In the genomic region with DNA sequence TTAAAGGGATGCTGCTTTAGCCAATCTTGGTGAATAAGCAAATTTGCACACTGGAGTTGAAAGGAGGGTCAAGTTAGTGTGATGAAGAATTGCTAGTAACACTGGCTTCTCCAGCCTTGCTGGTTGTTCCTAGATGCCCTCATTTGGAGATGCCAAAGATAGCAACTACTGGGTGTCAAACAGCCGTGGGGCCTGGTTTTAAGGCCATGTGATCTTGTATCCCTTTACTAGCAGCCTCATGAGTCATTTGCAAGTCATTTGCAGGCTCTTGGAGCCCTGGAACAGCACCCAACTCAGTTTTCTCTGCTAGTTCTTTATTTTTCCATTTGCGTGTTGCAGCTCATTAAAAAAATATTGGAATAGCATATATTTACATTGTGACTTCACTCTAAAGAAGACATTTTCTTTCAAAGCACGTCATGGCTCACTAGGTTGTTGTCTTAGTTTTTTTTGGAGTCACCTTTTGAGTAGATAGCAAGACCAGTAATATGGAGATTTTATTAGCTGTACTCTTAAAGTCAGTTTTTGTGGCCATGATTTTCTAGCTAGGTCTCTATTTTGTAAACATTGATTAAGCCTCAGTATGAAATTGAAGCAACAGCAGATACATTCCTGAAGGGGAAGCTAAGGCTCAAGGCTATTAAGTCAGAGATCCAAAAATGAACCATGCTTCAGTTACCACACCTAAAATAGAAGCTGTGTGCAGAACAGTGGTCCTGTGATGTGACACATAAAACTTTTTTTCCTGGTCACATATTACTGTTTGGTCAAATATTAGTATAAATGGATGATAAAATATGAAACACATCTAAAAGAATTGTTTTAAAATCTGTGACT, we compare ENCODE assay signal across 8 cellular contexts. TPM values are rescaled to one million over a fixed set of nuclear protein-coding genes. Genes with fewer than 3 reads are reported as not detected.
DNase-seq lines count a peak whose midpoint lies in the region; ATAC-seq, FAIRE-seq and TF ChIP-seq lines count a peak whose summit lies in the region.
"Had no signal": no experiment of that assay in that cellular context is flagged by ENCODE, and none has a peak within 500 bp of the region (broad histone marks: within the 10 kb centered on the region; RNA-seq: fewer than 3 reads in every experiment).

No MANE protein-coding gene starts in this region.

- in situ Hi-C loops in K562 (cut with MboI), result no loop called here

- H3K27ac ChIP-seq in K562 (ENCODE audit: extremely low read depth, low read depth, low read length), result no peak overlapping the region
- peak overlapping the region; percentile 6 for H3K27ac ChIP-seq in keratinocyte (ENCODE audit: control insufficient read depth, insufficient read depth, low read length)
- H3K27ac ChIP-seq in urinary bladder (ENCODE audit: low read depth), result peak overlapping the region; percentile 34
- H3K27ac ChIP-seq in Karpas-422 (ENCODE audit: low read length), result no peak overlapping the region
- H3K27ac ChIP-seq: colonic mucosa had no signal

- no peaks in the 10 kb centered on the region for H3K79me2 ChIP-seq in K562 (ENCODE audit: control insufficient read depth, insufficient read depth, low read length)
- H3K79me2 ChIP-seq in keratinocyte (ENCODE audit: control insufficient read depth, insufficient read depth, low read length), result no peaks in the 10 kb centered on the region
- no peaks in the 10 kb centered on the region for H3K79me2 ChIP-seq in Karpas-422 (ENCODE audit: low read length)

- H3K27me3 Mint-ChIP-seq in activated CD4-positive, alpha-beta T cell treated with anti-CD3 and anti-CD28 coated beads for 36 hours, result no peaks in the 10 kb centered on the region

- DNase-seq in K562 (ENCODE audit: extremely low read depth in 1 of 4, low spot score in 3 of 4) (peak in 2 of 4 experiments; percentile 50 to 67), keratinocyte (ENCODE audit: low read depth, low spot score) (peak; percentile 70), Karpas-422 (no peak)
- no peak for DNase-seq in activated CD4-positive, alpha-beta T cell treated with anti-CD3 and anti-CD28 coated beads for 36 hours
- DNase-seq: colonic mucosa had no signal

- H3K36me3 Mint-ChIP-seq in activated CD4-positive, alpha-beta T cell treated with anti-CD3 and anti-CD28 coated beads for 36 hours (ENCODE audit: low read depth), result peaks cover 8% of the 10 kb centered on the region

- no peak overlapping the region for H3K4me3 Mint-ChIP-seq in activated CD4-positive, alpha-beta T cell treated with anti-CD3 and anti-CD28 coated beads for 36 hours

- TF ChIP-seq CTCF in K562 (IDR thresholded peaks at IDR 0.05 in 2 of 3, conservative IDR thresholded peaks at IDR 0.05 in 1 of 3; ENCODE audit: insufficient read depth in 2 of 3, low read depth in 1 of 3, low read length in 3 of 3) (no peak), keratinocyte (optimal IDR thresholded peaks at IDR 0.05 in 1 of 3, IDR thresholded peaks at IDR 0.05 in 1 of 3, conservative IDR thresholded peaks at IDR 0.05 in 1 of 3; ENCODE audit: extremely low read depth in 1 of 3, insufficient read depth in 2 of 3, low read length in 3 of 3) (no peak)

- TF ChIP-seq RAD21 in Ishikawa (IDR thresholded peaks at IDR 0.05; ENCODE audit: low read depth), result no peak
- TF ChIP-seq RAD21 in K562 (CRISPR knock-in tag; conservative IDR thresholded peaks at IDR 0.05 in 1 of 2, IDR thresholded peaks at IDR 0.05 in 1 of 2), result no peak

- no peak overlapping the region for H3K27ac Mint-ChIP-seq in activated CD4-positive, alpha-beta T cell treated with anti-CD3 and anti-CD28 coated beads for 36 hours

- no peak overlapping the region for H3K4me2 ChIP-seq in K562 (ENCODE audit: insufficient read depth, low read length)
- no peak overlapping the region for H3K4me2 ChIP-seq in keratinocyte (ENCODE audit: control insufficient read depth, extremely low read depth, insufficient read depth, low read depth, low read length)
- H3K4me2 ChIP-seq in Karpas-422 (ENCODE audit: low read depth, low read length, poor library complexity, severe bottlenecking), result no peak overlapping the region

- 22% methylated on average over 3 of the region's 3 CpGs for WGBS in K562 (ENCODE audit: insufficient coverage, low coverage, missing lambda C conversion rate)
- WGBS in urinary bladder, result 31% methylated on average over 3 of the region's 3 CpGs

- H3K9ac ChIP-seq in K562 (ENCODE audit: insufficient read depth in 1 of 2, low read depth in 2 of 2, low read length in 2 of 2) (no peak overlapping the region), keratinocyte (ENCODE audit: control insufficient read depth, extremely low read depth, insufficient read depth, low read length) (no peak overlapping the region), Karpas-422 (ENCODE audit: low read length) (no peak overlapping the region)

- CTCF ChIA-PET in K562 (lab: Yijun Ruan, JAX; ENCODE audit: low intra/inter-chr PET ratio), result interaction anchor here (0.6 to 1.2 kb wide), 2 partner anchors 50 to 416 kb away, joined by 3 read pairs; no protein-coding TSS in a partner anchor
- CTCF ChIA-PET in activated CD4-positive, alpha-beta T cell treated with anti-CD3 and anti-CD28 coated beads for 36 hours (lab: Charles Lee), result interaction anchor here (0.6 to 0.7 kb wide), 2 partner anchors 78 to 232 kb away, joined by 3 read pairs; no protein-coding TSS in a partner anchor

- dilution Hi-C loops in keratinocyte (cut with MboI; ENCODE audit: extremely low pct_ligation_motif_present, low sequenced_read_pairs), result no loop called here

- TF ChIP-seq EP300 in Ishikawa (IDR thresholded peaks at IDR 0.05; ENCODE audit: borderline replicate concordance) (no peak), K562 (IDR thresholded peaks at IDR 0.05; ENCODE audit: low read length) (no peak)

- intact Hi-C loops in K562 (cut with micrococcal nuclease), result loop anchor here (2.0 kb wide), 1 partner anchor 417 kb away; no protein-coding TSS in a partner anchor
- intact Hi-C loops in activated CD4-positive, alpha-beta T cell treated with anti-CD3 and anti-CD28 coated beads for 36 hours (cut with DNase I, micrococcal nuclease), result no loop called here

- peaks cover 4 to 24% of the 10 kb centered on the region in 2 experiments; a peak in 3 of 5 replicates for H3K4me1 ChIP-seq in K562 (replicated peaks in 1 of 2; ENCODE audit: control insufficient read depth in 2 of 2, insufficient read depth in 2 of 2, low read length in 2 of 2)
- peaks cover 12% of the 10 kb centered on the region for H3K4me1 ChIP-seq in keratinocyte (ENCODE audit: control insufficient read depth, extremely low read depth, insufficient read depth, low read length)
- peaks cover 2% of the 10 kb centered on the region for H3K4me1 ChIP-seq in urinary bladder (ENCODE audit: insufficient read depth)
- peaks cover 4% of the 10 kb centered on the region; the same call in 1 of the 2 replicates for H3K4me1 ChIP-seq in Karpas-422 (ENCODE audit: low read length)
- H3K4me1 ChIP-seq: colonic mucosa had no signal

- ATAC-seq in K562, result peak; percentile 49
- no peak for ATAC-seq in GM19467 (IDR thresholded peaks at IDR 0.05; ENCODE audit: unreplicated experiment)
- no peak for ATAC-seq in activated CD4-positive, alpha-beta T cell treated with anti-CD3 and anti-CD28 coated beads for 36 hours

- FAIRE-seq in K562 (lab: Jason Lieb, UNC), result peak; percentile 23
- FAIRE-seq in keratinocyte (lab: Jason Lieb, UNC), result peak; percentile 95

- H3K9me3 ChIP-seq in K562 (replicated peaks; ENCODE audit: control insufficient read depth, insufficient read depth, low read depth, low read length) (no peaks in the 10 kb centered on the region), keratinocyte (ENCODE audit: control insufficient read depth, low read depth, low read length) (no peaks in the 10 kb centered on the region), Karpas-422 (ENCODE audit: low read length) (no peaks in the 10 kb centered on the region)
- H3K9me3 ChIP-seq: colonic mucosa had no signal

- no peak overlapping the region for H2AFZ ChIP-seq in K562 (ENCODE audit: low read depth, low read length)
- H2AFZ ChIP-seq in keratinocyte (ENCODE audit: control insufficient read depth, low read length), result no peak overlapping the region
- H2AFZ ChIP-seq in Karpas-422 (ENCODE audit: low read length), result no peak overlapping the region

- no peak overlapping the region for H3K4me3 ChIP-seq in K562
- no peak overlapping the region for H3K4me3 ChIP-seq in keratinocyte (ENCODE audit: control insufficient read depth in 2 of 3, extremely low read depth in 1 of 3, insufficient read depth in 2 of 3, low read depth in 1 of 3, low read length in 3 of 3)
- no peak overlapping the region for H3K4me3 ChIP-seq in urinary bladder (ENCODE audit: low read depth, low read length)
- H3K4me3 ChIP-seq in Karpas-422 (ENCODE audit: low read length), result no peak overlapping the region
- H3K4me3 ChIP-seq: colonic mucosa had no signal

- peaks cover 8% of the 10 kb centered on the region for H3K4me1 Mint-ChIP-seq in activated CD4-positive, alpha-beta T cell treated with anti-CD3 and anti-CD28 coated beads for 36 hours

- H3K9me3 Mint-ChIP-seq in activated CD4-positive, alpha-beta T cell treated with anti-CD3 and anti-CD28 coated beads for 36 hours (ENCODE audit: low read depth), result no peaks in the 10 kb centered on the region

- POLR2A ChIA-PET in K562 (lab: Yijun Ruan, JAX), result interaction anchor here (1.0 to 2.1 kb wide), 3 partner anchors 9 to 31 kb away, joined by 3 to 14 read pairs (median 4); partner anchors contain the start of gene IFRD1
- POLR2A ChIA-PET in activated CD4-positive, alpha-beta T cell treated with anti-CD3 and anti-CD28 coated beads for 36 hours (lab: Charles Lee), result no interaction called here

- H3K27me3 ChIP-seq in K562 (ENCODE audit: control insufficient read depth in 2 of 2, insufficient read depth in 2 of 2, low read length in 2 of 2) (no peaks in the 10 kb centered on the region), keratinocyte (ENCODE audit: control insufficient read depth, extremely low read depth, insufficient read depth, low read length) (no peaks in the 10 kb centered on the region), Karpas-422 (ENCODE audit: low read length) (no peaks in the 10 kb centered on the region)
- H3K27me3 ChIP-seq: colonic mucosa had no signal

- no peak for TF ChIP-seq POLR2A in K562 (conservative IDR thresholded peaks at IDR 0.05)

- no peaks in the 10 kb centered on the region for H3K9me2 ChIP-seq in Karpas-422 (replicated peaks; ENCODE audit: insufficient read depth, low read length)

- H3K36me3 ChIP-seq in K562 (ENCODE audit: control insufficient read depth, insufficient read depth, low read length) (no peaks in the 10 kb centered on the region), keratinocyte (ENCODE audit: control insufficient read depth in 2 of 2, extremely low read depth in 1 of 2, insufficient read depth in 2 of 2, low read length in 2 of 2) (peaks cover 0 to 3% of the 10 kb centered on the region in 2 experiments), urinary bladder (ENCODE audit: insufficient read depth) (no peaks in the 10 kb centered on the region), Karpas-422 (ENCODE audit: insufficient read depth, low read length) (no peaks in the 10 kb centered on the region)
- H3K36me3 ChIP-seq: colonic mucosa had no signal

- 0 out of 2 replicates have a peak, but pooled peaks cover 5% of the 10 kb centered on the region for H4K20me1 ChIP-seq in K562 (replicated peaks; ENCODE audit: control insufficient read depth, insufficient read depth, low read length)
- no peaks in the 10 kb centered on the region for H4K20me1 ChIP-seq in keratinocyte (ENCODE audit: control insufficient read depth, extremely low read depth, insufficient read depth, low read length)
- H4K20me1 ChIP-seq in Karpas-422 (ENCODE audit: insufficient read depth, low read depth, low read length), result no peaks in the 10 kb centered on the region

- H3K9me1 ChIP-seq in K562 (ENCODE audit: control insufficient read depth, insufficient read depth, low read length) (no peaks in the 10 kb centered on the region), keratinocyte (ENCODE audit: control insufficient read depth, extremely low read depth, insufficient read depth, low read length) (peaks cover 2% of the 10 kb centered on the region)

- BruUV-seq in K562 (replicated peaks; lab: Mats Ljungman, UMichigan), result no TSS peak

RNA-seq across cellular contexts. Expression of gene LSMEM1, which starts 1.3 kb away (rescaled TPM):
- 0.81 and 4.6 TPM in 2 replicates for total RNA-seq in K562 (2011; cell fraction: chromatin; rRNA removed; ENCODE audit: low replicate concordance)
- 0.33 and 2.5 TPM in 2 replicates for total RNA-seq in K562 (2011; cell fraction: nucleolus; rRNA removed)
- total RNA-seq in K562 (2011; cell fraction: nucleoplasm; rRNA removed), result 3.2 and 5.6 TPM in 2 replicates
- total RNA-seq in K562 (2014; rRNA removed) (0.36 and 0.94 TPM in 2 replicates), K562 (2014; rRNA removed; fragmentation: Illumina TruSeq; extraction: Trizol) (0.58 and 1.5 TPM in 2 replicates), K562 (2015; rRNA removed; fragmentation: Illumina TruSeq; extraction: Trizol) (0.87 and 1.6 TPM in 2 replicates), K562 (2021) (0.53 and 0.63 TPM in 2 replicates), urinary bladder (2.0 TPM)
- polyA plus RNA-seq in K562 (2011; rRNA removed) (1.4 and 1.8 TPM in 2 replicates), K562 (2014; fragmentation: Illumina TruSeq; extraction: Trizol) (0.97 and 1.5 TPM in 2 replicates), K562 (2014; fragmentation: Nextera tagmentation; extraction: Ambion mirVana) (under 1 TPM; 0.17 to 0.34 TPM), K562 (2014; rRNA removed) (0.93 and 1.2 TPM in 2 replicates), keratinocyte (0.42 to 1.2 TPM (median 0.86 TPM) in 3 replicates), urinary bladder (0.79 TPM)
- polyA plus RNA-seq in K562 (2011; cell fraction: cytosol; rRNA removed), result 0.09 and 0.40 TPM in 2 replicates
- 0.72 and 1.5 TPM in 2 replicates for polyA plus RNA-seq in K562 (2011; cell fraction: nucleus; rRNA removed)
- polyA plus RNA-seq in K562 (2012), result 0.40 and 0.42 TPM in 2 replicates
- polyA minus RNA-seq in K562 (2011; rRNA and poly(A)+ RNA removed), result 0.91 and 1.6 TPM in 2 replicates
- polyA minus RNA-seq in K562 (2011; cell fraction: cytosol; rRNA and poly(A)+ RNA removed), result 0.48 TPM in 1 of 2 replicates, not detected in the other
- polyA minus RNA-seq in K562 (2011; cell fraction: nucleus; rRNA and poly(A)+ RNA removed), result 0.40 and 1.4 TPM in 2 replicates
- polyA plus RNA-seq in keratinocyte (2011; ENCODE audit: low read depth), result 17.7 TPM
- polyA plus RNA-seq in keratinocyte (2011; cell fraction: cytosol; rRNA removed), result 0.34 and 0.39 TPM in 2 replicates
- polyA plus RNA-seq in keratinocyte (2011; cell fraction: nucleus; rRNA removed), result 2.3 and 5.0 TPM in 2 replicates
- 0.42 and 8.3 TPM in 2 replicates for polyA plus RNA-seq in keratinocyte (2012; ENCODE audit: low replicate concordance)
- polyA minus RNA-seq in keratinocyte, result 0.40 to 1.7 TPM in 2 of 3 replicates, not detected in the other
- not detected for polyA minus RNA-seq in keratinocyte (2011; cell fraction: cytosol; rRNA and poly(A)+ RNA removed)
- 1.9 and 4.5 TPM in 2 replicates for polyA minus RNA-seq in keratinocyte (2011; cell fraction: nucleus; rRNA and poly(A)+ RNA removed)
- under 1 TPM; 0.67 to 0.69 TPM for total RNA-seq in activated CD4-positive, alpha-beta T cell treated with anti-CD3 and anti-CD28 coated beads for 36 hours
- total RNA-seq in Karpas-422 (2014; rRNA removed; shearing (Covaris generic); ENCODE audit: low replicate concordance), result 0.15 and 1.3 TPM in 2 replicates

RNA-seq across cellular contexts. Expression of gene IFRD1, which starts 31.8 kb away (rescaled TPM):
- total RNA-seq in K562 (2011; cell fraction: chromatin; rRNA removed; ENCODE audit: low replicate concordance), result 79.3 and 178 TPM in 2 replicates
- total RNA-seq in K562 (2011; cell fraction: nucleolus; rRNA removed), result 42.2 and 49.9 TPM in 2 replicates
- 76.4 and 120 TPM in 2 replicates for total RNA-seq in K562 (2011; cell fraction: nucleoplasm; rRNA removed)
- total RNA-seq in K562 (2014; rRNA removed), result 66.8 and 77.8 TPM in 2 replicates
- 73.1 and 76.1 TPM in 2 replicates for total RNA-seq in K562 (2014; rRNA removed; fragmentation: Illumina TruSeq; extraction: Trizol)
- 68.1 and 68.7 TPM in 2 replicates for total RNA-seq in K562 (2015; rRNA removed; fragmentation: Illumina TruSeq; extraction: Trizol)
- total RNA-seq in K562 (2021), result 74.2 and 75.3 TPM in 2 replicates
- 52.6 and 81.8 TPM in 2 replicates for polyA plus RNA-seq in K562 (2011; rRNA removed)
- 21.8 and 23.3 TPM in 2 replicates for polyA plus RNA-seq in K562 (2011; cell fraction: cytosol; rRNA removed)
- 50.5 and 53.6 TPM in 2 replicates for polyA plus RNA-seq in K562 (2011; cell fraction: nucleus; rRNA removed)
- 62.5 and 71.7 TPM in 2 replicates for polyA plus RNA-seq in K562 (2012)
- 66.8 and 73.3 TPM in 2 replicates for polyA plus RNA-seq in K562 (2014; fragmentation: Illumina TruSeq; extraction: Trizol)
- polyA plus RNA-seq in K562 (2014; fragmentation: Nextera tagmentation; extraction: Ambion mirVana), result 10 to 100 TPM; 27.6 to 37.0 TPM
- 70.4 and 79.2 TPM in 2 replicates for polyA plus RNA-seq in K562 (2014; rRNA removed)
- polyA minus RNA-seq in K562 (2011; rRNA and poly(A)+ RNA removed), result 79.3 and 80.4 TPM in 2 replicates
- polyA minus RNA-seq in K562 (2011; cell fraction: cytosol; rRNA and poly(A)+ RNA removed), result 20.1 and 34.4 TPM in 2 replicates
- 60.6 and 82.3 TPM in 2 replicates for polyA minus RNA-seq in K562 (2011; cell fraction: nucleus; rRNA and poly(A)+ RNA removed)
- 21.0 to 38.3 TPM (median 28.6 TPM) in 3 replicates for polyA plus RNA-seq in keratinocyte
- 166 TPM for polyA plus RNA-seq in keratinocyte (2011; ENCODE audit: low read depth)
- 12.9 and 26.5 TPM in 2 replicates for polyA plus RNA-seq in keratinocyte (2011; cell fraction: cytosol; rRNA removed)
- polyA plus RNA-seq in keratinocyte (2011; cell fraction: nucleus; rRNA removed), result 47.4 and 68.1 TPM in 2 replicates
- 16.4 and 93.2 TPM in 2 replicates for polyA plus RNA-seq in keratinocyte (2012; ENCODE audit: low replicate concordance)
- 3.8 to 28.9 TPM (median 14.3 TPM) in 3 replicates for polyA minus RNA-seq in keratinocyte
- 8.1 TPM for polyA minus RNA-seq in keratinocyte (2011; cell fraction: cytosol; rRNA and poly(A)+ RNA removed)
- 36.2 and 46.7 TPM in 2 replicates for polyA minus RNA-seq in keratinocyte (2011; cell fraction: nucleus; rRNA and poly(A)+ RNA removed)
- total RNA-seq in urinary bladder, result 49.0 TPM
- 30.8 TPM for polyA plus RNA-seq in urinary bladder
- total RNA-seq in activated CD4-positive, alpha-beta T cell treated with anti-CD3 and anti-CD28 coated beads for 36 hours, result 10 to 100 TPM; 40.3 to 48.9 TPM
- 25.4 and 57.4 TPM in 2 replicates for total RNA-seq in Karpas-422 (2014; rRNA removed; shearing (Covaris generic); ENCODE audit: low replicate concordance)

Comparison
In these comparisons a context has a peak if more than half of its experiments do, and no peak if none do; other contexts are left out.
1. H3K27ac ChIP-seq: peak in keratinocyte (single experiment) and urinary bladder (single experiment); none in K562 (single experiment) and Karpas-422 (single experiment).